1 cellular context compared by ENCODE assay signal in the genomic region with DNA sequence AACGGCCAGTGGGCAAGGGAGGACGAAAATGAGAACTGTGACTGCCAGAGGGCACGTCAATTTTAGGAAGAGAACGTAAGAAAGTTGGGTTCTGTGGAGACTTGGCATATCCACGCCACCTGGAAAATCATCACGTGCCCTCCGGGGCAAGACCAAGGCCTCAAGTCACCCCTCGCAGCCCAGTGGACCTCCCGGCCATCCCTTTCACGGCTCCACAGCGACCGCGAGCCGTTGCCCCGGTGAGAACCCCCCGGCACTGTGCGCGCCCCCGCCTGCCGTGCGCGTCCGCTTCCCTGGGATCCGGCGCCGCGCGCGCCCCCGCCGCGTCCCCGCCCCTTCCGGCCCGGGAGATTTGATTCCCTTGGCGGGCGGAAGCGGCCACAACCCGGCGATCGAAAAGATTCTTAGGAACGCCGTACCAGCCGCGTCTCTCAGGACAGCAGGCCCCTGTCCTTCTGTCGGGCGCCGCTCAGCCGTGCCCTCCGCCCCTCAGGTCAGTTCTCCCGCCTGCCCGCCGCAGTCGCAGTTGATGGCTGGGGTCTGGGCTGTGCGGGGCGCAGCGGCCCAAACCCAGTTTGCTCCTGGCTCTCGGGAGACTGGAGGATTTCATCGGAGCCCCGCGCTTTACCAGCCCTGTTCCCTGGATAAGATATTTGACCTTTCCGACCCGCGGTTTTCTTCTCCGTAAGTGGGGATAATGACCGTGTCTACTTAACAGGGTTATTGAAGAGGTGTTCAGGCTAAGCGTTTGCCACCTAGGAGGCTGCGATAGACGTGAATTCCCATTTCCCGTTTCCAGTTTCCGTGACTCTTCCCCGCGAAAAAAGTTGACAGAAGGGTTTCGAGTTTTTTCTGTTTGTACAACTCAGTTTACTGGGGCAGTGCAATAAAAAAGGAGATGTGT.
TF ChIP-seq lines count a peak whose summit lies in the region.

A gene (plus strand): TSS at position 381 of the 904 bp plus-strand sequence. CDS start 8,787 bp downstream, outside the sequence.

TF ChIP-seq in HepG2, 621 proteins besides CTCF, POLR2A, EP300 and RAD21 (continued from another document and continues in another):
- TF ChIP-seq, protein P1, sequence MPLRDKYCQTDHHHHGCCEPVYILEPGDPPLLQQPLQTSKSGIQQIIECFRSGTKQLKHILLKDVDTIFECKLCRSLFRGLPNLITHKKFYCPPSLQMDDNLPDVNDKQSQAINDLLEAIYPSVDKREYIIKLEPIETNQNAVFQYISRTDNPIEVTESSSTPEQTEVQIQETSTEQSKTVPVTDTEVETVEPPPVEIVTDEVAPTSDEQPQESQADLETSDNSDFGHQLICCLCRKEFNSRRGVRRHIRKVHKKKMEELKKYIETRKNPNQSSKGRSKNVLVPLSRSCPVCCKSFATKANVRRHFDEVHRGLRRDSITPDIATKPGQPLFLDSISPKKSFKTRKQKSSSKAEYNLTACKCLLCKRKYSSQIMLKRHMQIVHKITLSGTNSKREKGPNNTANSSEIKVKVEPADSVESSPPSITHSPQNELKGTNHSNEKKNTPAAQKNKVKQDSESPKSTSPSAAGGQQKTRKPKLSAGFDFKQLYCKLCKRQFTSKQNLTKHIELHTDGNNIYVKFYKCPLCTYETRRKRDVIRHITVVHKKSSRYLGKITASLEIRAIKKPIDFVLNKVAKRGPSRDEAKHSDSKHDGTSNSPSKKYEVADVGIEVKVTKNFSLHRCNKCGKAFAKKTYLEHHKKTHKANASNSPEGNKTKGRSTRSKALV (CRISPR knock-in tag; IDR thresholded peaks at IDR 0.05): no peak
- TF ChIP-seq ZNF207 (IDR thresholded peaks at IDR 0.05; ENCODE audit: borderline replicate concordance) (no peak), SP5 (CRISPR knock-in tag; IDR thresholded peaks at IDR 0.05; ENCODE audit: borderline replicate concordance, low read depth) (peak; percentile 67; the same call in 1 of the 2 replicates), ARID2 (CRISPR knock-in tag; IDR thresholded peaks at IDR 0.05; ENCODE audit: borderline replicate concordance) (no peak), ZNF672 (CRISPR knock-in tag; IDR thresholded peaks at IDR 0.05) (no peak), PHF20 (CRISPR knock-in tag; IDR thresholded peaks at IDR 0.05) (peak; percentile 66), ZNF816 (CRISPR knock-in tag; IDR thresholded peaks at IDR 0.05; ENCODE audit: borderline replicate concordance) (no peak), ZNF510 (CRISPR knock-in tag; IDR thresholded peaks at IDR 0.05; ENCODE audit: low read depth) (0 out of 2 replicates have a peak, but pooled peaks have one; percentile 57), ZFP82 (CRISPR knock-in tag; IDR thresholded peaks at IDR 0.05; ENCODE audit: borderline replicate concordance) (peak; percentile 21; the same call in 1 of the 2 replicates), NFIB (CRISPR knock-in tag; IDR thresholded peaks at IDR 0.05; ENCODE audit: borderline replicate concordance) (no peak), ZNF556 (CRISPR knock-in tag; IDR thresholded peaks at IDR 0.05; ENCODE audit: borderline replicate concordance) (0 out of 2 replicates have a peak, but pooled peaks have one; percentile 49), ZNF160 (CRISPR knock-in tag; IDR thresholded peaks at IDR 0.05) (peak; percentile 81; the same call in 1 of the 2 replicates), ZC3H4 (CRISPR knock-in tag; IDR thresholded peaks at IDR 0.05; ENCODE audit: borderline replicate concordance) (no peak), HNF4G (IDR thresholded peaks at IDR 0.05; ENCODE audit: borderline replicate concordance, low read depth, low read length) (no peak), HNF4G (CRISPR knock-in tag; IDR thresholded peaks at IDR 0.05; ENCODE audit: borderline replicate concordance, low read depth) (no peak), ZFP41 (CRISPR knock-in tag; IDR thresholded peaks at IDR 0.05; ENCODE audit: borderline replicate concordance) (no peak), ISX (CRISPR knock-in tag; conservative IDR thresholded peaks at IDR 0.05) (no peak), ZNF768 (CRISPR knock-in tag; IDR thresholded peaks at IDR 0.05) (peak; percentile 65; the same call in 1 of the 2 replicates), TEAD2 (CRISPR knock-in tag; IDR thresholded peaks at IDR 0.05) (no peak), TCF12 (IDR thresholded peaks at IDR 0.05) (no peak), TCF12 (CRISPR knock-in tag; IDR thresholded peaks at IDR 0.05) (no peak; the same call in 1 of the 2 replicates), SALL2 (CRISPR knock-in tag; IDR thresholded peaks at IDR 0.05) (0 out of 2 replicates have a peak, but pooled peaks have one; percentile 48), ELF1 (CRISPR knock-in tag; IDR thresholded peaks at IDR 0.05) (peak; percentile 57), ZNF775 (CRISPR knock-in tag; IDR thresholded peaks at IDR 0.05; ENCODE audit: borderline replicate concordance) (no peak), ZFYVE20 (CRISPR knock-in tag; IDR thresholded peaks at IDR 0.05; ENCODE audit: borderline replicate concordance, low read depth) (no peak), RELA (CRISPR knock-in tag; IDR thresholded peaks at IDR 0.05) (no peak), SMAD9 (CRISPR knock-in tag; IDR thresholded peaks at IDR 0.05) (no peak), SIN3B (IDR thresholded peaks at IDR 0.05; ENCODE audit: low read length) (peak; percentile 88)
- TF ChIP-seq, protein P2, sequence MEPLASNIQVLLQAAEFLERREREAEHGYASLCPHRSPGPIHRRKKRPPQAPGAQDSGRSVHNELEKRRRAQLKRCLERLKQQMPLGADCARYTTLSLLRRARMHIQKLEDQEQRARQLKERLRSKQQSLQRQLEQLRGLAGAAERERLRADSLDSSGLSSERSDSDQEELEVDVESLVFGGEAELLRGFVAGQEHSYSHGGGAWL (CRISPR knock-in tag; IDR thresholded peaks at IDR 0.05): 0 out of 2 replicates have a peak, but pooled peaks have one; percentile 43
- TF ChIP-seq, protein P3, sequence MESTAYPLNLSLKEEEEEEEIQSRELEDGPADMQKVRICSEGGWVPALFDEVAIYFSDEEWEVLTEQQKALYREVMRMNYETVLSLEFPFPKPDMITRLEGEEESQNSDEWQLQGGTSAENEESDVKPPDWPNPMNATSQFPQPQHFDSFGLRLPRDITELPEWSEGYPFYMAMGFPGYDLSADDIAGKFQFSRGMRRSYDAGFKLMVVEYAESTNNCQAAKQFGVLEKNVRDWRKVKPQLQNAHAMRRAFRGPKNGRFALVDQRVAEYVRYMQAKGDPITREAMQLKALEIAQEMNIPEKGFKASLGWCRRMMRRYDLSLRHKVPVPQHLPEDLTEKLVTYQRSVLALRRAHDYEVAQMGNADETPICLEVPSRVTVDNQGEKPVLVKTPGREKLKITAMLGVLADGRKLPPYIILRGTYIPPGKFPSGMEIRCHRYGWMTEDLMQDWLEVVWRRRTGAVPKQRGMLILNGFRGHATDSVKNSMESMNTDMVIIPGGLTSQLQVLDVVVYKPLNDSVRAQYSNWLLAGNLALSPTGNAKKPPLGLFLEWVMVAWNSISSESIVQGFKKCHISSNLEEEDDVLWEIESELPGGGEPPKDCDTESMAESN (CRISPR knock-in tag; conservative IDR thresholded peaks at IDR 0.05): peak; percentile 82
- TF ChIP-seq, protein P4, sequence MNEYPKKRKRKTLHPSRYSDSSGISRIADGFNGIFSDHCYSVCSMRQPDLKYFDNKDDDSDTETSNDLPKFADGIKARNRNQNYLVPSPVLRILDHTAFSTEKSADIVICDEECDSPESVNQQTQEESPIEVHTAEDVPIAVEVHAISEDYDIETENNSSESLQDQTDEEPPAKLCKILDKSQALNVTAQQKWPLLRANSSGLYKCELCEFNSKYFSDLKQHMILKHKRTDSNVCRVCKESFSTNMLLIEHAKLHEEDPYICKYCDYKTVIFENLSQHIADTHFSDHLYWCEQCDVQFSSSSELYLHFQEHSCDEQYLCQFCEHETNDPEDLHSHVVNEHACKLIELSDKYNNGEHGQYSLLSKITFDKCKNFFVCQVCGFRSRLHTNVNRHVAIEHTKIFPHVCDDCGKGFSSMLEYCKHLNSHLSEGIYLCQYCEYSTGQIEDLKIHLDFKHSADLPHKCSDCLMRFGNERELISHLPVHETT (CRISPR knock-in tag; conservative IDR thresholded peaks at IDR 0.05): no peak; the same call in 1 of the 2 replicates
- TF ChIP-seq, protein P5, sequence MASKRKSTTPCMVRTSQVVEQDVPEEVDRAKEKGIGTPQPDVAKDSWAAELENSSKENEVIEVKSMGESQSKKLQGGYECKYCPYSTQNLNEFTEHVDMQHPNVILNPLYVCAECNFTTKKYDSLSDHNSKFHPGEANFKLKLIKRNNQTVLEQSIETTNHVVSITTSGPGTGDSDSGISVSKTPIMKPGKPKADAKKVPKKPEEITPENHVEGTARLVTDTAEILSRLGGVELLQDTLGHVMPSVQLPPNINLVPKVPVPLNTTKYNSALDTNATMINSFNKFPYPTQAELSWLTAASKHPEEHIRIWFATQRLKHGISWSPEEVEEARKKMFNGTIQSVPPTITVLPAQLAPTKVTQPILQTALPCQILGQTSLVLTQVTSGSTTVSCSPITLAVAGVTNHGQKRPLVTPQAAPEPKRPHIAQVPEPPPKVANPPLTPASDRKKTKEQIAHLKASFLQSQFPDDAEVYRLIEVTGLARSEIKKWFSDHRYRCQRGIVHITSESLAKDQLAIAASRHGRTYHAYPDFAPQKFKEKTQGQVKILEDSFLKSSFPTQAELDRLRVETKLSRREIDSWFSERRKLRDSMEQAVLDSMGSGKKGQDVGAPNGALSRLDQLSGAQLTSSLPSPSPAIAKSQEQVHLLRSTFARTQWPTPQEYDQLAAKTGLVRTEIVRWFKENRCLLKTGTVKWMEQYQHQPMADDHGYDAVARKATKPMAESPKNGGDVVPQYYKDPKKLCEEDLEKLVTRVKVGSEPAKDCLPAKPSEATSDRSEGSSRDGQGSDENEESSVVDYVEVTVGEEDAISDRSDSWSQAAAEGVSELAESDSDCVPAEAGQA (IDR thresholded peaks at IDR 0.05; ENCODE audit: low read depth): no peak
- TF ChIP-seq, protein P5 (CRISPR knock-in tag; IDR thresholded peaks at IDR 0.05; ENCODE audit: borderline replicate concordance): no peak
- TF ChIP-seq, protein P6, sequence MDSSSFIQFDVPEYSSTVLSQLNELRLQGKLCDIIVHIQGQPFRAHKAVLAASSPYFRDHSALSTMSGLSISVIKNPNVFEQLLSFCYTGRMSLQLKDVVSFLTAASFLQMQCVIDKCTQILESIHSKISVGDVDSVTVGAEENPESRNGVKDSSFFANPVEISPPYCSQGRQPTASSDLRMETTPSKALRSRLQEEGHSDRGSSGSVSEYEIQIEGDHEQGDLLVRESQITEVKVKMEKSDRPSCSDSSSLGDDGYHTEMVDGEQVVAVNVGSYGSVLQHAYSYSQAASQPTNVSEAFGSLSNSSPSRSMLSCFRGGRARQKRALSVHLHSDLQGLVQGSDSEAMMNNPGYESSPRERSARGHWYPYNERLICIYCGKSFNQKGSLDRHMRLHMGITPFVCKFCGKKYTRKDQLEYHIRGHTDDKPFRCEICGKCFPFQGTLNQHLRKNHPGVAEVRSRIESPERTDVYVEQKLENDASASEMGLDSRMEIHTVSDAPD (CRISPR knock-in tag; IDR thresholded peaks at IDR 0.05): no peak; the same call in 1 of the 2 replicates
- TF ChIP-seq, protein P7, sequence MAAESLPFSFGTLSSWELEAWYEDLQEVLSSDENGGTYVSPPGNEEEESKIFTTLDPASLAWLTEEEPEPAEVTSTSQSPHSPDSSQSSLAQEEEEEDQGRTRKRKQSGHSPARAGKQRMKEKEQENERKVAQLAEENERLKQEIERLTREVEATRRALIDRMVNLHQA (CRISPR knock-in tag; IDR thresholded peaks at IDR 0.05): no peak
- TF ChIP-seq, protein P8, sequence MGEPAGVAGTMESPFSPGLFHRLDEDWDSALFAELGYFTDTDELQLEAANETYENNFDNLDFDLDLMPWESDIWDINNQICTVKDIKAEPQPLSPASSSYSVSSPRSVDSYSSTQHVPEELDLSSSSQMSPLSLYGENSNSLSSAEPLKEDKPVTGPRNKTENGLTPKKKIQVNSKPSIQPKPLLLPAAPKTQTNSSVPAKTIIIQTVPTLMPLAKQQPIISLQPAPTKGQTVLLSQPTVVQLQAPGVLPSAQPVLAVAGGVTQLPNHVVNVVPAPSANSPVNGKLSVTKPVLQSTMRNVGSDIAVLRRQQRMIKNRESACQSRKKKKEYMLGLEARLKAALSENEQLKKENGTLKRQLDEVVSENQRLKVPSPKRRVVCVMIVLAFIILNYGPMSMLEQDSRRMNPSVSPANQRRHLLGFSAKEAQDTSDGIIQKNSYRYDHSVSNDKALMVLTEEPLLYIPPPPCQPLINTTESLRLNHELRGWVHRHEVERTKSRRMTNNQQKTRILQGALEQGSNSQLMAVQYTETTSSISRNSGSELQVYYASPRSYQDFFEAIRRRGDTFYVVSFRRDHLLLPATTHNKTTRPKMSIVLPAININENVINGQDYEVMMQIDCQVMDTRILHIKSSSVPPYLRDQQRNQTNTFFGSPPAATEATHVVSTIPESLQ (CRISPR knock-in tag; conservative IDR thresholded peaks at IDR 0.05): no peak
- TF ChIP-seq, protein P9, sequence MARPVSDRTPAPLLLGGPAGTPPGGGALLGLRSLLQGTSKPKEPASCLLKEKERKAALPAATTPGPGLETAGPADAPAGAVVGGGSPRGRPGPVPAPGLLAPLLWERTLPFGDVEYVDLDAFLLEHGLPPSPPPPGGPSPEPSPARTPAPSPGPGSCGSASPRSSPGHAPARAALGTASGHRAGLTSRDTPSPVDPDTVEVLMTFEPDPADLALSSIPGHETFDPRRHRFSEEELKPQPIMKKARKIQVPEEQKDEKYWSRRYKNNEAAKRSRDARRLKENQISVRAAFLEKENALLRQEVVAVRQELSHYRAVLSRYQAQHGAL (CRISPR knock-in tag; IDR thresholded peaks at IDR 0.05; ENCODE audit: not compliant biosample characterization): no peak
